20 cellular contexts compared by ENCODE assay signal in genomic region chr19:4441994-4442845, GRCh38. TPM values are rescaled to one million over a fixed set of nuclear protein-coding genes. Genes with fewer than 3 reads are reported as not detected.
DNase-seq lines count a peak whose midpoint lies in the region; ATAC-seq, FAIRE-seq and TF ChIP-seq lines count a peak whose summit lies in the region.
"Had no signal": no experiment of that assay in that cellular context is flagged by ENCODE, and none has a peak within 500 bp of the region (broad histone marks: within the 10 kb centered on the region; RNA-seq: fewer than 3 reads in every experiment).

No MANE protein-coding gene starts in this region.

- H2BK120ac ChIP-seq in H1 (replicated peaks; ENCODE audit: low read depth, low read length): no peak overlapping the region

- no peak overlapping the region for H3K4me3 ChIP-seq in H1 (ENCODE audit: extremely low read depth in 1 of 4, insufficient read depth in 2 of 4, low read depth in 3 of 4, low read length in 4 of 4)

- intact Hi-C loops in cardiac septum (cut with DNase I): no loop called here

- no peaks in the 10 kb centered on the region for H3K23me2 ChIP-seq in H1 (ENCODE audit: low read depth, low read length)

- H3K4me1 ChIP-seq in H1 (replicated peaks in 1 of 4; ENCODE audit: control insufficient read depth in 3 of 4, insufficient read depth in 4 of 4, low read length in 3 of 4) (peaks cover 0 to 2% (median 0%) of the 10 kb centered on the region in 4 experiments; a peak in 4 of 7 replicates), foreskin keratinocyte (no peaks in the 10 kb centered on the region)

- H3K9me3 Mint-ChIP-seq in activated naive CD4-positive, alpha-beta T cell treated with anti-CD3 and anti-CD28 coated beads, Interleukin-2, amount 50 U/mL, for 24 hours: no peaks in the 10 kb centered on the region
- no peaks in the 10 kb centered on the region for H3K9me3 Mint-ChIP-seq in stimulated activated naive CD8-positive, alpha-beta T cell treated with anti-CD3 and anti-CD28 coated beads, Interleukin-15, amount 100 ng/mL, for 72 hours
- H3K9me3 Mint-ChIP-seq in activated CD4-positive, alpha-beta T cell treated with anti-CD3 and anti-CD28 coated beads, Interleukin-2, amount 10 ng/mL, durations not matched to agents 7 days and 5 days: no peaks in the 10 kb centered on the region
- H3K9me3 Mint-ChIP-seq: mesothelial cell of epicardium, type B pancreatic cell had no signal

- H3K27me3 ChIP-seq in H1 (replicated peaks in 1 of 4; ENCODE audit: control insufficient read depth in 3 of 4, extremely low read depth in 1 of 4, insufficient read depth in 3 of 4, low read length in 3 of 4) (no peaks in the 10 kb centered on the region), foreskin keratinocyte (no peaks in the 10 kb centered on the region)

- no peak for TF ChIP-seq EP300 in H1 (IDR thresholded peaks at IDR 0.05; ENCODE audit: borderline replicate concordance in 1 of 2, low read depth in 2 of 2, low read length in 2 of 2)

- no peak for DNase-seq in activated naive CD4-positive, alpha-beta T cell treated with anti-CD3 and anti-CD28 coated beads, Interleukin-2, amount 50 U/mL, for 16 hours
- DNase-seq in RWPE1 (ENCODE audit: low spot score) (no peak), H1 (ENCODE audit: low read depth in 1 of 2, low spot score in 2 of 2) (no peak), cardiac septum (ENCODE audit: low spot score) (no peak), foreskin keratinocyte (no peak)
- no peak for DNase-seq in stimulated activated naive CD8-positive, alpha-beta T cell treated with anti-CD3 and anti-CD28 coated beads, Interleukin-15, amount 100 ng/mL, for 72 hours
- no peak for DNase-seq in activated CD4-positive, alpha-beta T cell treated with anti-CD3 and anti-CD28 coated beads, Interleukin-2, amount 10 ng/mL, durations not matched to agents 7 days and 5 days
- DNase-seq: cortex of kidney; EL; HCEC 1CT; kidney; NCI-H1092 treated with DMSO at 0.1 percent for 48 hours; NCI-H2171; NK-92 treated with Interleukin-12 subunit alpha and Interleukin-12 subunit beta, amount 100 ng/mL, for 24 hours; SHP77; stimulated activated CD4-positive, alpha-beta T cell treated with anti-CD3 and anti-CD28 coated beads, Interleukin-4, amount 100 ng/mL, for 4 hours had no signal

- no peak overlapping the region for H3K4me3 Mint-ChIP-seq in activated naive CD4-positive, alpha-beta T cell treated with anti-CD3 and anti-CD28 coated beads, Interleukin-2, amount 50 U/mL, for 24 hours
- H3K4me3 Mint-ChIP-seq in stimulated activated naive CD8-positive, alpha-beta T cell treated with anti-CD3 and anti-CD28 coated beads, Interleukin-15, amount 100 ng/mL, for 72 hours: peak overlapping the region in 1 of 2 donors; percentile 20
- no peak overlapping the region for H3K4me3 Mint-ChIP-seq in activated CD4-positive, alpha-beta T cell treated with anti-CD3 and anti-CD28 coated beads, Interleukin-2, amount 10 ng/mL, durations not matched to agents 7 days and 5 days
- H3K4me3 Mint-ChIP-seq: mesothelial cell of epicardium, type B pancreatic cell had no signal

- H3K79me1 ChIP-seq in H1 (ENCODE audit: low read depth, low read length): peaks cover 7% of the 10 kb centered on the region

- H2BK15ac ChIP-seq in H1 (ENCODE audit: low read length): no peak overlapping the region

- WGBS in H1 (ENCODE audit: extremely low coverage in 1 of 2, insufficient coverage in 1 of 2, insufficient read length in 1 of 2, insufficient replicate concordance in 2 of 2, low coverage in 1 of 2, low lambda C conversion rate in 2 of 2, missing lambda C conversion rate in 1 of 2), 2 experiments: 87% methylated on average over 23 of the region's 23 CpGs; no CpG with 5 or more reads in 1 of the 2 experiments

- no peak overlapping the region for H3K23ac ChIP-seq in H1 (ENCODE audit: insufficient read length)

- peak overlapping the region; percentile 61 for H3K27ac Mint-ChIP-seq in activated naive CD4-positive, alpha-beta T cell treated with anti-CD3 and anti-CD28 coated beads, Interleukin-2, amount 50 U/mL, for 24 hours
- peak overlapping the region in 1 of 2 donors; percentile 95 for H3K27ac Mint-ChIP-seq in stimulated activated naive CD8-positive, alpha-beta T cell treated with anti-CD3 and anti-CD28 coated beads, Interleukin-15, amount 100 ng/mL, for 72 hours
- H3K27ac Mint-ChIP-seq in activated CD4-positive, alpha-beta T cell treated with anti-CD3 and anti-CD28 coated beads, Interleukin-2, amount 10 ng/mL, durations not matched to agents 7 days and 5 days: no peak overlapping the region
- H3K27ac Mint-ChIP-seq: mesothelial cell of epicardium had no signal

- H4K5ac ChIP-seq in H1 (ENCODE audit: insufficient read length, low read depth, low read length): no peak overlapping the region

- no peaks in the 10 kb centered on the region for H3K9me3 ChIP-seq in H1 (ENCODE audit: insufficient read depth in 2 of 2, low read depth in 1 of 2, low read length in 1 of 2)

- H3K27me3 Mint-ChIP-seq in activated naive CD4-positive, alpha-beta T cell treated with anti-CD3 and anti-CD28 coated beads, Interleukin-2, amount 50 U/mL, for 24 hours: no peaks in the 10 kb centered on the region
- H3K27me3 Mint-ChIP-seq in stimulated activated naive CD8-positive, alpha-beta T cell treated with anti-CD3 and anti-CD28 coated beads, Interleukin-15, amount 100 ng/mL, for 72 hours: no peaks in the 10 kb centered on the region
- H3K27me3 Mint-ChIP-seq in activated CD4-positive, alpha-beta T cell treated with anti-CD3 and anti-CD28 coated beads, Interleukin-2, amount 10 ng/mL, durations not matched to agents 7 days and 5 days: no peaks in the 10 kb centered on the region
- H3K27me3 Mint-ChIP-seq: type B pancreatic cell had no signal

- no peak overlapping the region for H2BK20ac ChIP-seq in H1 (ENCODE audit: low read length)

- TF ChIP-seq POLR2A in H1 (IDR thresholded peaks at IDR 0.05; ENCODE audit: control extremely low read depth in 1 of 2, low read depth in 2 of 2, low read length in 2 of 2): peak in 1 of 2 experiments; percentile 40; a peak in 1 of 3 replicates

- H2BK5ac ChIP-seq in H1 (ENCODE audit: low read depth, low read length): peak overlapping the region; percentile 52; the same call in 1 of the 2 replicates

- H3K4me2 ChIP-seq in H1 (ENCODE audit: insufficient read depth in 1 of 2, low read depth in 2 of 2, low read length in 2 of 2): no peak overlapping the region

- no peak overlapping the region for H4K91ac ChIP-seq in H1 (replicated peaks; ENCODE audit: insufficient read length, low read length)

- H2BK12ac ChIP-seq in H1 (ENCODE audit: low read depth, low read length): 0 out of 2 replicates have a peak overlapping the region, but pooled peaks have one; percentile 27

- no peak overlapping the region for H3K4ac ChIP-seq in H1 (replicated peaks; ENCODE audit: insufficient read length, low read depth, low read length)

- peaks cover 0 to 4% of the 10 kb centered on the region in 2 experiments; a peak in 1 of 4 replicates for H3K79me2 ChIP-seq in H1 (ENCODE audit: control insufficient read depth in 1 of 2, insufficient read depth in 2 of 2, low read length in 2 of 2)

- peaks cover 13 to 41% of the 10 kb centered on the region in 2 experiments for H4K20me1 ChIP-seq in H1 (replicated peaks in 1 of 2; ENCODE audit: control insufficient read depth in 1 of 2, insufficient read depth in 2 of 2, low read length in 2 of 2)

- H2AFZ ChIP-seq in H1 (ENCODE audit: low read length): no peak overlapping the region

- peak; percentile 6 for ATAC-seq in stimulated activated naive CD8-positive, alpha-beta T cell treated with anti-CD3 and anti-CD28 coated beads, Interleukin-15, amount 100 ng/mL, for 72 hours
- no peak for ATAC-seq in foreskin keratinocyte

- POLR2A ChIA-PET in RWPE1 (lab: Yijun Ruan, JAX; ENCODE audit: low non-redundant PET) (no interaction called here), H1 (lab: Charles Lee; ENCODE audit: partially characterized antibody) (interaction anchor here (1.0 to 58.1 kb wide), 3 partner anchors 4 to 194 kb away, joined by 3 to 1590 read pairs (median 1590); partner anchors contain the start of genes CHAF1A, SH3GL1 and UBXN6)
- POLR2A ChIA-PET in activated CD4-positive, alpha-beta T cell treated with anti-CD3 and anti-CD28 coated beads, Interleukin-2, amount 10 ng/mL, durations not matched to agents 7 days and 5 days (lab: Charles Lee): no interaction called here

- H3K36me3 Mint-ChIP-seq in activated naive CD4-positive, alpha-beta T cell treated with anti-CD3 and anti-CD28 coated beads, Interleukin-2, amount 50 U/mL, for 24 hours: peaks cover 6% of the 10 kb centered on the region
- H3K36me3 Mint-ChIP-seq in activated CD4-positive, alpha-beta T cell treated with anti-CD3 and anti-CD28 coated beads, Interleukin-2, amount 10 ng/mL, durations not matched to agents 7 days and 5 days (ENCODE audit: low read depth): peaks cover 15% of the 10 kb centered on the region

- H3K27ac ChIP-seq in RWPE1: peak overlapping the region; percentile 58
- H3K27ac ChIP-seq in H1 (ENCODE audit: low read depth, low read length): peak overlapping the region; percentile 10; the same call in 1 of the 2 replicates
- no peak overlapping the region for H3K27ac ChIP-seq in foreskin keratinocyte

- no peaks in the 10 kb centered on the region for H3K4me1 Mint-ChIP-seq in activated naive CD4-positive, alpha-beta T cell treated with anti-CD3 and anti-CD28 coated beads, Interleukin-2, amount 50 U/mL, for 24 hours
- H3K4me1 Mint-ChIP-seq in stimulated activated naive CD8-positive, alpha-beta T cell treated with anti-CD3 and anti-CD28 coated beads, Interleukin-15, amount 100 ng/mL, for 72 hours: peaks cover 9% of the 10 kb centered on the region
- H3K4me1 Mint-ChIP-seq in activated CD4-positive, alpha-beta T cell treated with anti-CD3 and anti-CD28 coated beads, Interleukin-2, amount 10 ng/mL, durations not matched to agents 7 days and 5 days: no peaks in the 10 kb centered on the region
- H3K4me1 Mint-ChIP-seq: mesothelial cell of epicardium had no signal

- H3K18ac ChIP-seq in H1 (ENCODE audit: extremely low read depth, low read length): no peak overlapping the region

- no peak for FAIRE-seq in H1 (lab: Jason Lieb, UNC)
- FAIRE-seq: astrocyte, kidney had no signal

- peaks cover 24 to 52% (median 42%) of the 10 kb centered on the region in 4 experiments for H3K36me3 ChIP-seq in H1 (ENCODE audit: control insufficient read depth in 2 of 4, insufficient read depth in 4 of 4, low read length in 3 of 4)

- no peak for TF ChIP-seq CTCF in RWPE1 (conservative IDR thresholded peaks at IDR 0.05; ENCODE audit: low read depth)
- TF ChIP-seq CTCF in H1 (IDR thresholded peaks at IDR 0.05; ENCODE audit: control extremely low read depth in 1 of 3, insufficient read depth in 1 of 3, low read depth in 1 of 3, low read length in 3 of 3): no peak
- no peak for TF ChIP-seq CTCF in foreskin keratinocyte (conservative IDR thresholded peaks at IDR 0.05)

- peak overlapping the region in 1 of 4 experiments; percentile 32; a peak in 2 of 7 replicates for H3K9ac ChIP-seq in H1 (replicated peaks in 1 of 4; ENCODE audit: extremely low read depth in 1 of 4, low read depth in 3 of 4, low read length in 3 of 4)

- no peak overlapping the region for H3K56ac ChIP-seq in H1 (replicated peaks; ENCODE audit: insufficient read length, low read depth, low read length)

- H2AK5ac ChIP-seq in H1 (ENCODE audit: low read depth, low read length): no peak overlapping the region

- H4K8ac ChIP-seq in H1 (ENCODE audit: extremely low read depth, insufficient read depth, low read length): no peak overlapping the region

- no peak for TF ChIP-seq RAD21 in H1 (IDR thresholded peaks at IDR 0.05 in 1 of 2, conservative IDR thresholded peaks at IDR 0.05 in 1 of 2; ENCODE audit: low read depth in 2 of 2, low read length in 2 of 2)

- CTCF ChIA-PET in RWPE1 (lab: Yijun Ruan, JAX): no interaction called here
- CTCF ChIA-PET in H1 (lab: Charles Lee; ENCODE audit: partially characterized antibody): interaction anchor here (1.1 to 3.6 kb wide), 3 partner anchors 11 to 175 kb away, joined by 3 to 12 read pairs (median 5); no protein-coding TSS in a partner anchor
- CTCF ChIA-PET in activated CD4-positive, alpha-beta T cell treated with anti-CD3 and anti-CD28 coated beads, Interleukin-2, amount 10 ng/mL, durations not matched to agents 7 days and 5 days (lab: Charles Lee): no interaction called here

- no peak overlapping the region for H3K14ac ChIP-seq in H1 (ENCODE audit: insufficient read length)

RNA-seq across cellular contexts. Expression of gene UBXN6, which starts 15.4 kb away (rescaled TPM):
- 28.0 and 29.9 TPM in 2 replicates for total RNA-seq in H1 (2021; fragmentation: NEBNext Ultra II Directional; extraction: Animal tissue kit (Norgen Biotek cat#: 25700))
- polyA plus RNA-seq in H1 (2011; rRNA removed): 43.8 and 63.0 TPM in 2 replicates
- 32.6 TPM for polyA plus RNA-seq in H1 (2011; cell fraction: cytosol; rRNA removed)
- 36.9 TPM for polyA plus RNA-seq in H1 (2011; cell fraction: nucleus; rRNA removed)
- polyA plus RNA-seq in H1 (2012, experiment 1 of 2): 25.0 to 35.0 TPM (median 33.0 TPM) in 4 replicates
- polyA plus RNA-seq in H1 (2012, experiment 2 of 2): 32.1 TPM
- 25.5 TPM for polyA plus RNA-seq in H1 (2013, experiment 1 of 2)
- polyA plus RNA-seq in H1 (2013, experiment 2 of 2): 25.7 TPM
- polyA minus RNA-seq in H1 (2011; rRNA and poly(A)+ RNA removed): 11.3 and 12.9 TPM in 2 replicates
- 18.1 TPM for polyA minus RNA-seq in H1 (2011; cell fraction: cytosol; rRNA and poly(A)+ RNA removed)
- 16.4 TPM for polyA minus RNA-seq in H1 (2011; cell fraction: nucleus; rRNA and poly(A)+ RNA removed)
- 102 TPM for total RNA-seq in cardiac septum
- total RNA-seq in activated CD4-positive, alpha-beta T cell treated with anti-CD3 and anti-CD28 coated beads, Interleukin-2, amount 10 ng/mL, durations not matched to agents 7 days and 5 days: 10 to 100 TPM; 36.2 to 44.6 TPM
- 88.9 and 93.0 TPM in 2 replicates for total RNA-seq in foreskin keratinocyte
- 125 and 138 TPM in 2 replicates for polyA plus RNA-seq in foreskin keratinocyte

RNA-seq across cellular contexts. Expression of gene HDGFL2, which starts 29.9 kb away (rescaled TPM):
- total RNA-seq in H1 (2021; fragmentation: NEBNext Ultra II Directional; extraction: Animal tissue kit (Norgen Biotek cat#: 25700)): 102 and 106 TPM in 2 replicates
- polyA plus RNA-seq in H1 (2011; rRNA removed): 31.1 and 46.8 TPM in 2 replicates
- polyA plus RNA-seq in H1 (2011; cell fraction: cytosol; rRNA removed): 60.2 TPM
- polyA plus RNA-seq in H1 (2011; cell fraction: nucleus; rRNA removed): 76.7 TPM
- 80.0 to 94.0 TPM (median 88.5 TPM) in 4 replicates for polyA plus RNA-seq in H1 (2012, experiment 1 of 2)
- polyA plus RNA-seq in H1 (2012, experiment 2 of 2): 61.0 TPM
- polyA plus RNA-seq in H1 (2013, experiment 1 of 2): 61.1 TPM
- polyA plus RNA-seq in H1 (2013, experiment 2 of 2): 57.8 TPM
- polyA minus RNA-seq in H1 (2011; rRNA and poly(A)+ RNA removed): 15.9 and 22.3 TPM in 2 replicates
- polyA minus RNA-seq in H1 (2011; cell fraction: cytosol; rRNA and poly(A)+ RNA removed): 37.7 TPM
- 33.9 TPM for polyA minus RNA-seq in H1 (2011; cell fraction: nucleus; rRNA and poly(A)+ RNA removed)
- total RNA-seq in cardiac septum: 28.4 TPM
- 10 to 100 TPM; 58.3 to 62.1 TPM for total RNA-seq in activated CD4-positive, alpha-beta T cell treated with anti-CD3 and anti-CD28 coated beads, Interleukin-2, amount 10 ng/mL, durations not matched to agents 7 days and 5 days
- 62.4 and 69.8 TPM in 2 replicates for total RNA-seq in foreskin keratinocyte
- 62.7 and 63.9 TPM in 2 replicates for polyA plus RNA-seq in foreskin keratinocyte

RNA-seq across cellular contexts. Expression of gene CHAF1A, which starts 39.8 kb away (rescaled TPM):
- total RNA-seq in H1 (2021; fragmentation: NEBNext Ultra II Directional; extraction: Animal tissue kit (Norgen Biotek cat#: 25700)): 146 and 147 TPM in 2 replicates
- polyA plus RNA-seq in H1 (2011; rRNA removed) (122 and 190 TPM in 2 replicates), foreskin keratinocyte (24.7 and 29.6 TPM in 2 replicates)
- 126 TPM for polyA plus RNA-seq in H1 (2011; cell fraction: cytosol; rRNA removed)
- 306 TPM for polyA plus RNA-seq in H1 (2011; cell fraction: nucleus; rRNA removed)
- 88.0 to 134 TPM (median 124 TPM) in 4 replicates for polyA plus RNA-seq in H1 (2012, experiment 1 of 2)
- polyA plus RNA-seq in H1 (2012, experiment 2 of 2): 49.9 TPM
- polyA plus RNA-seq in H1 (2013, experiment 1 of 2): 98.3 TPM
- polyA plus RNA-seq in H1 (2013, experiment 2 of 2): 96.0 TPM
- polyA minus RNA-seq in H1 (2011; rRNA and poly(A)+ RNA removed): 58.2 and 63.1 TPM in 2 replicates
- 94.8 TPM for polyA minus RNA-seq in H1 (2011; cell fraction: cytosol; rRNA and poly(A)+ RNA removed)
- 110 TPM for polyA minus RNA-seq in H1 (2011; cell fraction: nucleus; rRNA and poly(A)+ RNA removed)
- total RNA-seq in cardiac septum (5.1 TPM), foreskin keratinocyte (35.5 and 41.6 TPM in 2 replicates)
- 10 to 100 TPM; 77.1 to 83.7 TPM for total RNA-seq in activated CD4-positive, alpha-beta T cell treated with anti-CD3 and anti-CD28 coated beads, Interleukin-2, amount 10 ng/mL, durations not matched to agents 7 days and 5 days

RNA-seq across cellular contexts. Expression of gene SH3GL1, which starts 41.9 kb away (rescaled TPM):
- total RNA-seq in H1 (2021; fragmentation: NEBNext Ultra II Directional; extraction: Animal tissue kit (Norgen Biotek cat#: 25700)): 102 TPM in 2 replicates
- polyA plus RNA-seq in H1 (2011; rRNA removed) (81.5 and 120 TPM in 2 replicates), foreskin keratinocyte (85.5 and 88.1 TPM in 2 replicates)
- polyA plus RNA-seq in H1 (2011; cell fraction: cytosol; rRNA removed): 72.0 TPM
- 90.4 TPM for polyA plus RNA-seq in H1 (2011; cell fraction: nucleus; rRNA removed)
- polyA plus RNA-seq in H1 (2012, experiment 1 of 2): 57.4 to 81.4 TPM (median 79.5 TPM) in 4 replicates
- 84.4 TPM for polyA plus RNA-seq in H1 (2012, experiment 2 of 2)
- 86.5 TPM for polyA plus RNA-seq in H1 (2013, experiment 1 of 2)
- polyA plus RNA-seq in H1 (2013, experiment 2 of 2): 87.7 TPM
- 18.0 and 18.8 TPM in 2 replicates for polyA minus RNA-seq in H1 (2011; rRNA and poly(A)+ RNA removed)
- 40.1 TPM for polyA minus RNA-seq in H1 (2011; cell fraction: cytosol; rRNA and poly(A)+ RNA removed)
- polyA minus RNA-seq in H1 (2011; cell fraction: nucleus; rRNA and poly(A)+ RNA removed): 27.2 TPM
- total RNA-seq in cardiac septum (22.0 TPM), foreskin keratinocyte (71.9 and 74.2 TPM in 2 replicates)
- total RNA-seq in activated CD4-positive, alpha-beta T cell treated with anti-CD3 and anti-CD28 coated beads, Interleukin-2, amount 10 ng/mL, durations not matched to agents 7 days and 5 days: 10 to 100 TPM; 67.7 to 68.2 TPM
